Comparison of ENCODE assay signal across 21 cellular contexts in genomic region chr3:116946376-116946775, GRCh38.
"Had no signal": no experiment of that assay in that cellular context is flagged by ENCODE, and none has a peak within 500 bp of the region (broad histone marks: within the 10 kb centered on the region; RNA-seq: fewer than 3 reads in every experiment).

No MANE protein-coding gene starts in this region.

- H3K36me3 Mint-ChIP-seq: immature natural killer cell; naive thymus-derived CD4-positive, alpha-beta T cell had no signal

- H3K27me3 ChIP-seq: dorsolateral prefrontal cortex, esophagus muscularis mucosa, foreskin keratinocyte, gastroesophageal sphincter, heart left ventricle, hepatocyte had no signal

- H3K4me2 ChIP-seq: hepatocyte had no signal

- H3K27ac ChIP-seq: coronary artery, dorsolateral prefrontal cortex, esophagus muscularis mucosa, foreskin keratinocyte, gastroesophageal sphincter, heart left ventricle, hepatocyte, left ventricle myocardium inferior, lower lobe of right lung had no signal

- DNase-seq: dermis blood vessel endothelial cell; dorsolateral prefrontal cortex; effector CD4-positive, alpha-beta T cell; effector memory CD4-positive, alpha-beta T cell; foreskin keratinocyte; heart left ventricle; hypothalamus; immature natural killer cell; islet precursor cell; kidney; kidney glomerular epithelial cell; left colon; left ventricle myocardium inferior; lower lobe of right lung; mesendoderm; midbrain; naive thymus-derived CD4-positive, alpha-beta T cell had no signal

- H3K4me1 ChIP-seq: foreskin keratinocyte, heart left ventricle, left ventricle myocardium inferior, lower lobe of right lung had no signal

- H2AFZ ChIP-seq: hepatocyte had no signal

- H3K36me3 ChIP-seq: esophagus muscularis mucosa, gastroesophageal sphincter, heart left ventricle, left ventricle myocardium inferior, lower lobe of right lung had no signal

- H3K4me1 Mint-ChIP-seq: immature natural killer cell; naive thymus-derived CD4-positive, alpha-beta T cell had no signal

- H3K4me3 ChIP-seq: coronary artery, dorsolateral prefrontal cortex, esophagus muscularis mucosa, gastroesophageal sphincter, heart left ventricle, hepatocyte, left ventricle myocardium inferior, lower lobe of right lung had no signal

- H3K27ac Mint-ChIP-seq: immature natural killer cell; naive thymus-derived CD4-positive, alpha-beta T cell had no signal

- H3K9me3 ChIP-seq: lower lobe of right lung had no signal

- H3K27me3 Mint-ChIP-seq: naive thymus-derived CD4-positive, alpha-beta T cell had no signal

- H3K4me3 Mint-ChIP-seq: immature natural killer cell; naive thymus-derived CD4-positive, alpha-beta T cell had no signal
